1 cellular context compared by ENCODE assay signal in genomic region chr18:13179566-13180113, GRCh38.
TF ChIP-seq lines count a peak whose summit lies in the region.

No MANE protein-coding gene starts in this region.

TF ChIP-seq in HepG2, 621 proteins besides CTCF, POLR2A, EP300 and RAD21 (continued from another document):
- TF ChIP-seq, protein P1, sequence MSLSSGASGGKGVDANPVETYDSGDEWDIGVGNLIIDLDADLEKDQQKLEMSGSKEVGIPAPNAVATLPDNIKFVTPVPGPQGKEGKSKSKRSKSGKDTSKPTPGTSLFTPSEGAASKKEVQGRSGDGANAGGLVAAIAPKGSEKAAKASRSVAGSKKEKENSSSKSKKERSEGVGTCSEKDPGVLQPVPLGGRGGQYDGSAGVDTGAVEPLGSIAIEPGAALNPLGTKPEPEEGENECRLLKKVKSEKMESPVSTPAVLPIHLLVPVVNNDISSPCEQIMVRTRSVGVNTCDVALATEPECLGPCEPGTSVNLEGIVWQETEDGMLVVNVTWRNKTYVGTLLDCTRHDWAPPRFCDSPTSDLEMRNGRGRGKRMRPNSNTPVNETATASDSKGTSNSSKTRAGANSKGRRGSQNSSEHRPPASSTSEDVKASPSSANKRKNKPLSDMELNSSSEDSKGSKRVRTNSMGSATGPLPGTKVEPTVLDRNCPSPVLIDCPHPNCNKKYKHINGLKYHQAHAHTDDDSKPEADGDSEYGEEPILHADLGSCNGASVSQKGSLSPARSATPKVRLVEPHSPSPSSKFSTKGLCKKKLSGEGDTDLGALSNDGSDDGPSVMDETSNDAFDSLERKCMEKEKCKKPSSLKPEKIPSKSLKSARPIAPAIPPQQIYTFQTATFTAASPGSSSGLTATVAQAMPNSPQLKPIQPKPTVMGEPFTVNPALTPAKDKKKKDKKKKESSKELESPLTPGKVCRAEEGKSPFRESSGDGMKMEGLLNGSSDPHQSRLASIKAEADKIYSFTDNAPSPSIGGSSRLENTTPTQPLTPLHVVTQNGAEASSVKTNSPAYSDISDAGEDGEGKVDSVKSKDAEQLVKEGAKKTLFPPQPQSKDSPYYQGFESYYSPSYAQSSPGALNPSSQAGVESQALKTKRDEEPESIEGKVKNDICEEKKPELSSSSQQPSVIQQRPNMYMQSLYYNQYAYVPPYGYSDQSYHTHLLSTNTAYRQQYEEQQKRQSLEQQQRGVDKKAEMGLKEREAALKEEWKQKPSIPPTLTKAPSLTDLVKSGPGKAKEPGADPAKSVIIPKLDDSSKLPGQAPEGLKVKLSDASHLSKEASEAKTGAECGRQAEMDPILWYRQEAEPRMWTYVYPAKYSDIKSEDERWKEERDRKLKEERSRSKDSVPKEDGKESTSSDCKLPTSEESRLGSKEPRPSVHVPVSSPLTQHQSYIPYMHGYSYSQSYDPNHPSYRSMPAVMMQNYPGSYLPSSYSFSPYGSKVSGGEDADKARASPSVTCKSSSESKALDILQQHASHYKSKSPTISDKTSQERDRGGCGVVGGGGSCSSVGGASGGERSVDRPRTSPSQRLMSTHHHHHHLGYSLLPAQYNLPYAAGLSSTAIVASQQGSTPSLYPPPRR (CRISPR knock-in tag; IDR thresholded peaks at IDR 0.05; ENCODE audit: borderline replicate concordance), result peak; percentile 72
- TF ChIP-seq FOXJ3 (CRISPR knock-in tag; IDR thresholded peaks at IDR 0.05; ENCODE audit: borderline replicate concordance), result peak; percentile 80; the same call in 1 of the 2 replicates
- TF ChIP-seq, protein P2, sequence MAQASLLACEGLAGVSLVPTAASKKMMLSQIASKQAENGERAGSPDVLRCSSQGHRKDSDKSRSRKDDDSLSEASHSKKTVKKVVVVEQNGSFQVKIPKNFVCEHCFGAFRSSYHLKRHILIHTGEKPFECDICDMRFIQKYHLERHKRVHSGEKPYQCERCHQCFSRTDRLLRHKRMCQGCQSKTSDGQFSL (CRISPR knock-in tag; IDR thresholded peaks at IDR 0.05), result no peak
- peak; percentile 53; the same call in 1 of the 2 replicates for TF ChIP-seq ZNF784 (CRISPR knock-in tag; IDR thresholded peaks at IDR 0.05; ENCODE audit: borderline replicate concordance)
- TF ChIP-seq ZNF510 (CRISPR knock-in tag; IDR thresholded peaks at IDR 0.05; ENCODE audit: low read depth), result 0 out of 2 replicates have a peak, but pooled peaks have one; percentile 43
- TF ChIP-seq, protein P3, sequence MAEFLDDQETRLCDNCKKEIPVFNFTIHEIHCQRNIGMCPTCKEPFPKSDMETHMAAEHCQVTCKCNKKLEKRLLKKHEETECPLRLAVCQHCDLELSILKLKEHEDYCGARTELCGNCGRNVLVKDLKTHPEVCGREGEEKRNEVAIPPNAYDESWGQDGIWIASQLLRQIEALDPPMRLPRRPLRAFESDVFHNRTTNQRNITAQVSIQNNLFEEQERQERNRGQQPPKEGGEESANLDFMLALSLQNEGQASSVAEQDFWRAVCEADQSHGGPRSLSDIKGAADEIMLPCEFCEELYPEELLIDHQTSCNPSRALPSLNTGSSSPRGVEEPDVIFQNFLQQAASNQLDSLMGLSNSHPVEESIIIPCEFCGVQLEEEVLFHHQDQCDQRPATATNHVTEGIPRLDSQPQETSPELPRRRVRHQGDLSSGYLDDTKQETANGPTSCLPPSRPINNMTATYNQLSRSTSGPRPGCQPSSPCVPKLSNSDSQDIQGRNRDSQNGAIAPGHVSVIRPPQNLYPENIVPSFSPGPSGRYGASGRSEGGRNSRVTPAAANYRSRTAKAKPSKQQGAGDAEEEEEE (CRISPR knock-in tag; IDR thresholded peaks at IDR 0.05; ENCODE audit: borderline replicate concordance), result no peak
- TF ChIP-seq, protein P4, sequence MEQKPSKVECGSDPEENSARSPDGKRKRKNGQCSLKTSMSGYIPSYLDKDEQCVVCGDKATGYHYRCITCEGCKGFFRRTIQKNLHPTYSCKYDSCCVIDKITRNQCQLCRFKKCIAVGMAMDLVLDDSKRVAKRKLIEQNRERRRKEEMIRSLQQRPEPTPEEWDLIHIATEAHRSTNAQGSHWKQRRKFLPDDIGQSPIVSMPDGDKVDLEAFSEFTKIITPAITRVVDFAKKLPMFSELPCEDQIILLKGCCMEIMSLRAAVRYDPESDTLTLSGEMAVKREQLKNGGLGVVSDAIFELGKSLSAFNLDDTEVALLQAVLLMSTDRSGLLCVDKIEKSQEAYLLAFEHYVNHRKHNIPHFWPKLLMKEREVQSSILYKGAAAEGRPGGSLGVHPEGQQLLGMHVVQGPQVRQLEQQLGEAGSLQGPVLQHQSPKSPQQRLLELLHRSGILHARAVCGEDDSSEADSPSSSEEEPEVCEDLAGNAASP (CRISPR knock-in tag; IDR thresholded peaks at IDR 0.05; ENCODE audit: borderline replicate concordance), result peak; percentile 70; the same call in 1 of the 2 replicates
- peak; percentile 89 for TF ChIP-seq BHLHE40 (IDR thresholded peaks at IDR 0.05; ENCODE audit: low read length)
- TF ChIP-seq ZNF20 (CRISPR knock-in tag; IDR thresholded peaks at IDR 0.05), result no peak
- peak; percentile 94 for TF ChIP-seq ZNF644 (CRISPR knock-in tag; IDR thresholded peaks at IDR 0.05; ENCODE audit: low read depth)
- TF ChIP-seq SYNCRIP (IDR thresholded peaks at IDR 0.05; ENCODE audit: insufficient read depth, low read depth, low read length), result no peak
- peak; percentile 84; the same call in 1 of the 2 replicates for TF ChIP-seq DPF2 (CRISPR knock-in tag; IDR thresholded peaks at IDR 0.05; ENCODE audit: borderline replicate concordance, low read depth)
- peak in 1 of 2 experiments; percentile 57; a peak in 1 of 4 replicates for TF ChIP-seq HMGXB4 (CRISPR knock-in tag; IDR thresholded peaks at IDR 0.05; ENCODE audit: borderline replicate concordance in 1 of 2, low read depth in 1 of 2)
- TF ChIP-seq, protein P5, sequence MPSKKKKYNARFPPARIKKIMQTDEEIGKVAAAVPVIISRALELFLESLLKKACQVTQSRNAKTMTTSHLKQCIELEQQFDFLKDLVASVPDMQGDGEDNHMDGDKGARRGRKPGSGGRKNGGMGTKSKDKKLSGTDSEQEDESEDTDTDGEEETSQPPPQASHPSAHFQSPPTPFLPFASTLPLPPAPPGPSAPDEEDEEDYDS (CRISPR knock-in tag; IDR thresholded peaks at IDR 0.05), result peak; percentile 55; the same call in 1 of the 2 replicates
- TF ChIP-seq PCBP1 (IDR thresholded peaks at IDR 0.05; ENCODE audit: borderline replicate concordance, low read depth, low read length), result no peak
- TF ChIP-seq ZNF468 (CRISPR knock-in tag; IDR thresholded peaks at IDR 0.05), result no peak
- TF ChIP-seq XRCC5 (optimal IDR thresholded peaks at IDR 0.05; ENCODE audit: low read length), result peak; percentile 25
- TF ChIP-seq CREM (IDR thresholded peaks at IDR 0.05), result peak; percentile 80
- no peak for TF ChIP-seq CREM (CRISPR knock-in tag; IDR thresholded peaks at IDR 0.05)
- 0 out of 2 replicates have a peak, but pooled peaks have one; percentile 53 for TF ChIP-seq BRCA1 (CRISPR knock-in tag; IDR thresholded peaks at IDR 0.05)
- peak; percentile 50; the same call in 1 of the 2 replicates for TF ChIP-seq ZBTB7A (CRISPR knock-in tag; IDR thresholded peaks at IDR 0.05)
TF ChIP-seq in HepG2: peak in this region for 285.
